In genomic region chr1:25481625-25482024, GRCh38 we compare ENCODE assay signal across 20 cellular contexts. TPM values are rescaled to one million over a fixed set of nuclear protein-coding genes. Genes with fewer than 3 reads are reported as not detected.
A peak's percentile ranks its signal among the peaks of the same experiment; 100 is the strongest.
DNase-seq lines count a peak whose midpoint lies in the region; ATAC-seq, FAIRE-seq and TF ChIP-seq lines count a peak whose summit lies in the region.
"Had no signal": no experiment of that assay in that cellular context is flagged by ENCODE, and none has a peak within 500 bp of the region (broad histone marks: within the 10 kb centered on the region; RNA-seq: fewer than 3 reads in every experiment).

No MANE protein-coding gene starts in this region.

- H3K9me3 ChIP-seq in psoas muscle = no peaks in the 10 kb centered on the region
- no peaks in the 10 kb centered on the region for H3K9me3 ChIP-seq in CD8-positive, alpha-beta memory T cell (ENCODE audit: low read length)
- no peaks in the 10 kb centered on the region for H3K9me3 ChIP-seq in tibial artery
- H3K9me3 ChIP-seq in colonic mucosa = no peaks in the 10 kb centered on the region
- H3K9me3 ChIP-seq: BE2C had no signal

- CTCF ChIA-PET in CD8-positive, alpha-beta memory T cell (lab: Charles Lee) = interaction anchor here (1.8 kb wide), 1 partner anchor 22 kb away, joined by 5 read pairs; no protein-coding TSS in a partner anchor

- H3K27me3 ChIP-seq in psoas muscle (ENCODE audit: insufficient read depth in 3 of 3, low read length in 2 of 3) (no peaks in the 10 kb centered on the region), tibial artery (no peaks in the 10 kb centered on the region), colonic mucosa (no peaks in the 10 kb centered on the region)
- no peaks in the 10 kb centered on the region for H3K27me3 ChIP-seq in CD8-positive, alpha-beta memory T cell (ENCODE audit: insufficient read depth, low read length, poor library complexity, severe bottlenecking)
- H3K27me3 ChIP-seq: BE2C had no signal

- no peak overlapping the region for H3K9ac ChIP-seq in colonic mucosa (ENCODE audit: low read depth in 2 of 2, low read length in 2 of 2)

- peaks cover 22% of the 10 kb centered on the region for H3K36me3 Mint-ChIP-seq in brain
- peaks cover 4 to 53% (median 12%) of the 10 kb centered on the region in 3 donors for H3K36me3 Mint-ChIP-seq in CD8-positive, alpha-beta memory T cell

- no peaks in the 10 kb centered on the region for H3K9me3 Mint-ChIP-seq in brain
- no peaks in the 10 kb centered on the region for H3K9me3 Mint-ChIP-seq in CD8-positive, alpha-beta memory T cell
- H3K9me3 Mint-ChIP-seq: CD4-positive, alpha-beta memory T cell; IgD-negative memory B cell had no signal

- H3K27me3 Mint-ChIP-seq in brain = no peaks in the 10 kb centered on the region
- H3K27me3 Mint-ChIP-seq in CD8-positive, alpha-beta memory T cell = no peaks in the 10 kb centered on the region
- H3K27me3 Mint-ChIP-seq: CD4-positive, alpha-beta memory T cell; IgD-negative memory B cell had no signal

- peak overlapping the region in 3 of 5 experiments; percentile 18 to 80 (median 55) for H3K27ac Mint-ChIP-seq in brain
- peak overlapping the region in 3 of 8 donors; percentile 3 to 42 (median 5) for H3K27ac Mint-ChIP-seq in CD8-positive, alpha-beta memory T cell

- 48 to 62% (median 53%) methylated on average over 5 of the region's 5 CpGs for whole genome bisulfite sequencing in psoas muscle, 3 donors

- TF ChIP-seq CTCF in brain (conservative IDR thresholded peaks at IDR 0.05) = no peak
- TF ChIP-seq CTCF in psoas muscle (IDR thresholded peaks at IDR 0.05) = no peak
- TF ChIP-seq CTCF in tibial artery (IDR thresholded peaks at IDR 0.05) = no peak
- TF ChIP-seq CTCF in colonic mucosa (IDR thresholded peaks at IDR 0.05) = no peak

- H3K27ac ChIP-seq in psoas muscle (peak overlapping the region; percentile 59), tibial artery (no peak overlapping the region), colonic mucosa (no peak overlapping the region)
- no peak overlapping the region for H3K27ac ChIP-seq in CD8-positive, alpha-beta memory T cell (ENCODE audit: low read depth, low read length)
- H3K27ac ChIP-seq: RWPE1 had no signal

- H3K36me3 ChIP-seq in psoas muscle (ENCODE audit: insufficient read depth in 1 of 2, low read depth in 1 of 2) (peaks cover 0 to 19% of the 10 kb centered on the region in 2 donors), tibial artery (peaks cover 0 to 6% (median 2%) of the 10 kb centered on the region in 3 donors), colonic mucosa (no peaks in the 10 kb centered on the region)
- H3K36me3 ChIP-seq in CD8-positive, alpha-beta memory T cell (ENCODE audit: insufficient read depth, low read length) = peaks cover 20% of the 10 kb centered on the region
- H3K36me3 ChIP-seq: BE2C had no signal

- ATAC-seq in left ventricle myocardium superior (peak; percentile 31), psoas muscle (peak in 2 of 4 donors; percentile 34 to 44)

- DNase-seq in NCI-H69 (lab: John Stamatoyannopoulos, UW) (peak; percentile 4), left ventricle myocardium superior (no peak), psoas muscle (no peak), GM19239 (ENCODE audit: insufficient read length, low spot score) (no peak), tibial artery (no peak), colonic mucosa (no peak)
- no peak for DNase-seq in CD8-positive, alpha-beta memory T cell
- DNase-seq: BE2C; CD4-positive, alpha-beta memory T cell; MV-4-11; NCI-H1436; NCI-H2029 treated with DMSO at 0.1 percent for 48 hours; NCI-H226; NCI-H526 treated with DMSO at 0.1 percent for 48 hours; NK-92 treated with Interleukin-12 subunit alpha and Interleukin-12 subunit beta, amount 100 ng/mL, for 24 hours; OCI-M1 had no signal

- POLR2A ChIA-PET in CD8-positive, alpha-beta memory T cell (lab: Charles Lee) = no interaction called here

- no peak for FAIRE-seq in GM19239 (lab: Jason Lieb, UNC)
- FAIRE-seq: D721Med had no signal

- intact Hi-C loops in left ventricle myocardium superior (cut with micrococcal nuclease) (no loop called here), psoas muscle (cut with DNase I) (no loop called here), tibial artery (cut with DNase I; ENCODE audit: low total_unique reads) (no loop called here), colonic mucosa (cut with DNase I) (no loop called here)

- peaks cover 23% of the 10 kb centered on the region for H3K4me1 Mint-ChIP-seq in brain
- H3K4me1 Mint-ChIP-seq in CD8-positive, alpha-beta memory T cell = peaks cover 4 to 18% (median 7%) of the 10 kb centered on the region in 3 donors

- no peak overlapping the region for H3K4me3 Mint-ChIP-seq in brain
- H3K4me3 Mint-ChIP-seq in CD8-positive, alpha-beta memory T cell = no peak overlapping the region
- H3K4me3 Mint-ChIP-seq: CD4-positive, alpha-beta memory T cell; IgD-negative memory B cell had no signal

- no peak overlapping the region for H3K4me3 ChIP-seq in psoas muscle
- no peak overlapping the region for H3K4me3 ChIP-seq in CD8-positive, alpha-beta memory T cell (ENCODE audit: low read length)
- H3K4me3 ChIP-seq in tibial artery = no peak overlapping the region
- H3K4me3 ChIP-seq in colonic mucosa = no peak overlapping the region

- H3K4me1 ChIP-seq in psoas muscle (peaks cover 73% of the 10 kb centered on the region), tibial artery (peaks cover 0 to 38% (median 14%) of the 10 kb centered on the region in 4 donors), colonic mucosa (no peaks in the 10 kb centered on the region)
- H3K4me1 ChIP-seq in CD8-positive, alpha-beta memory T cell (ENCODE audit: insufficient read depth, low read length) = peaks cover 16% of the 10 kb centered on the region

RNA-seq across cellular contexts. Expression of gene MACO1, which starts 50.9 kb away (rescaled TPM):
- polyA plus RNA-seq in brain (ENCODE audit: insufficient read depth, low read depth, low replicate concordance) = 22.8 TPM
- total RNA-seq in left ventricle myocardium superior = 15.6 TPM
- 10 to 100 TPM; 22.7 to 49.7 (median 30.8) TPM for total RNA-seq in psoas muscle
- 10 to 100 TPM in 2 of 3 donors, 1 to 10 TPM in 1; 8.8 to 40.5 (median 34.9) TPM for polyA plus RNA-seq in psoas muscle
- total RNA-seq in CD8-positive, alpha-beta memory T cell = 10 to 100 TPM; 14.7 to 15.6 TPM
- 7.5 TPM for polyA plus RNA-seq in CD8-positive, alpha-beta memory T cell
- total RNA-seq in colonic mucosa = 10 to 100 TPM; 17.7 to 28.2 TPM
